In genomic region chr4:95714571-95714970, GRCh38 we compare ENCODE assay signal across 7 cellular contexts.
"Had no signal": no experiment of that assay in that cellular context is flagged by ENCODE, and none has a peak within 500 bp of the region (broad histone marks: within the 10 kb centered on the region; RNA-seq: fewer than 3 reads in every experiment).

No MANE protein-coding gene starts in this region.

- H3K4me3 Mint-ChIP-seq: IgD-negative memory B cell had no signal

- ATAC-seq: HepG2, K562 had no signal

- H3K27me3 Mint-ChIP-seq: IgD-negative memory B cell had no signal

- H3K27ac Mint-ChIP-seq: IgD-negative memory B cell had no signal

- H3K36me3 Mint-ChIP-seq: IgD-negative memory B cell had no signal

- H3K4me3 ChIP-seq: K562 had no signal

- DNase-seq: IMR-90, KBM-7, KG1 had no signal

- H3K27ac ChIP-seq: HL-60 had no signal

- H3K4me1 Mint-ChIP-seq: IgD-negative memory B cell had no signal
